19 cellular contexts compared by ENCODE assay signal in the genomic region with DNA sequence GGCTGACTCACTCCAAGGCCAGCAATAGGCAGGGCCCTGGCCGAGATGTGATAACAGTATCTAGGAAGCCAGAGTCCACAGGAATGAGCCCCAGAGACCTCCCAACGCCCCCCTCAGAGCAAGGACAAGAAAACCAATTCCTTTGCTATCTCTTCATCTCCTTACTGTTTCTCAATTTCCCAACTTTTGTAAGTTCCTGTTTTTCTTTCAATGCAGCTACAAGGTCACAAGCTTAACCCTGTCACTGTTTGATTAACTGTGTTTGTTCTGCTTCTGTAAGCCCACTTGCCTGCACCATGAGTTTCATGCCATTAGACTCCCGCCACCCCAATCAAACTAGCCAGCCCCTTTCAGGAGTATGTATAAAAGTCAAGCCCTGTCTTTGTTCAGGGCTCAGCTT. TPM values are rescaled to one million over a fixed set of nuclear protein-coding genes. Genes with fewer than 3 reads are reported as not detected.
"Had no signal": no experiment of that assay in that cellular context is flagged by ENCODE, and none has a peak within 500 bp of the region (broad histone marks: within the 10 kb centered on the region; RNA-seq: fewer than 3 reads in every experiment).

No MANE protein-coding gene starts in this region.

- H3K36me3 ChIP-seq: breast epithelium, esophagus muscularis mucosa, left ventricle myocardium inferior, tibial artery had no signal

- H3K27me3 ChIP-seq: breast epithelium, esophagus muscularis mucosa, hepatocyte, tibial artery had no signal

- H3K27ac ChIP-seq: breast epithelium, esophagus muscularis mucosa, hepatocyte, left ventricle myocardium inferior, tibial artery had no signal

- DNase-seq: activated B cell treated with CpG ODN at 0.5 μM for 24 hours; activated CD4-positive, alpha-beta T cell treated with anti-CD3 and anti-CD28 coated beads for 4 hours; activated CD4-positive, alpha-beta T cell treated with anti-CD3 and anti-CD28 coated beads, Interleukin-2, amount 50 U/mL, for 48 hours; activated CD8-positive, alpha-beta memory T cell treated with anti-CD3 and anti-CD28 coated beads, Interleukin-2, amount 50 U/mL, for 48 hours; activated naive CD4-positive, alpha-beta T cell; activated naive CD8-positive, alpha-beta T cell treated with anti-CD3 and anti-CD28 coated beads for 36 hours; activated T-cell treated with anti-CD3 and anti-CD28 coated beads, Interleukin-2, amount 50 U/mL, for 4 hours; effector memory CD4-positive, alpha-beta T cell; glutamatergic neuron; left ventricle myocardium inferior; mammary epithelial cell; midbrain; natural killer cell; substantia nigra; tibial artery had no signal

- H3K4me1 ChIP-seq: breast epithelium, esophagus muscularis mucosa, left ventricle myocardium inferior, tibial artery had no signal

- H3K4me3 ChIP-seq: breast epithelium, esophagus muscularis mucosa, hepatocyte, left ventricle myocardium inferior, tibial artery had no signal

RNA-seq across cellular contexts. Expression of a gene that starts 3.5 kb away (rescaled TPM):
- total RNA-seq: activated B cell treated with CpG ODN at 0.5 μM for 24 hours, ureter had no signal
